1 cellular context compared by ENCODE assay signal in the genomic region with DNA sequence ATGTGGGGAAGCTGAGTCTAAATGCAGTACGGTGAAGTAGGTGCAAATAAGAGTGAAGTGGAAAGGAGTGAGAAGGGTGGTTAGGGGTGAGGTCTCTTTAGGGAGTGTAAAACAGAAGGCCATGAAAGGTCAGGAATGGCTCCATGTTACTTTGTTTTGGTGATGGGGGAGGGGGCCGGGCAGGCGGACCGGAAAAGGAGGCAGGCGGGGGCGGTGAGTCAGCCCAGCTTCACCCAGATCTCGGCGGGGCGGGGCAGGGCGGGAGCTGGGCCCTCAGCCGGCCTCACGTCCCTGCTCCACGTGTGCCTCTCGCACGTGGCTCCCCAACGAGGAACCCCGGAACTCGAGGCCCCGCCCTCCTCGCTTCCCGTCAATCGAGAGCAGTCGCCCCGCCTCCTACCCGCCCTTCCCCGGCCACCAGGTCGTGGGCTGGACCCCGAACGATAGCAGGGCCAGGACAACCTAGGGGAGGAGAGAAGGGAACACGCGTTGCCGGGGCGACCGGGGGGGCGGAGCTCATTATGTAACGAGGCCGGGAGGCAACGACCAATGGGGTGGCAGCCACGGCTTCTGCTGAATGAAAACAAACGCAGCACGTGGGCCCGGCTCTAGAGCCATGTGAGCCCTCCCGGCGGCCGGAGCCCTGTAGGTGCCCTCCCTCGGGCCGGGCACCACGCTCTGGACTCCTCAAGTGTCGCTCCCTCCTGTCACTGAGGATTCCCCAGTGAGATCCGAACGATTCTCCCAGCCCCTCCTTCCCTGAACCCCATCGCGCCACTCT.
A peak's percentile ranks its signal among the peaks of the same experiment; 100 is the strongest.
TF ChIP-seq lines count a peak whose summit lies in the region.

No MANE protein-coding gene starts in this region.

TF ChIP-seq in HepG2, 621 proteins besides CTCF, POLR2A, EP300 and RAD21 (continued from another document and continues in another):
- peak; percentile 97 for TF ChIP-seq ZNF605 (CRISPR knock-in tag; IDR thresholded peaks at IDR 0.05)
- peak; percentile 76 for TF ChIP-seq AGO2 (optimal IDR thresholded peaks at IDR 0.05; ENCODE audit: low read depth, low read length)
- TF ChIP-seq ZNF709 (CRISPR knock-in tag; IDR thresholded peaks at IDR 0.05), result peak; percentile 98
- TF ChIP-seq JUND (CRISPR knock-in tag; IDR thresholded peaks at IDR 0.05), result peak; percentile 96
- TF ChIP-seq, protein P1, sequence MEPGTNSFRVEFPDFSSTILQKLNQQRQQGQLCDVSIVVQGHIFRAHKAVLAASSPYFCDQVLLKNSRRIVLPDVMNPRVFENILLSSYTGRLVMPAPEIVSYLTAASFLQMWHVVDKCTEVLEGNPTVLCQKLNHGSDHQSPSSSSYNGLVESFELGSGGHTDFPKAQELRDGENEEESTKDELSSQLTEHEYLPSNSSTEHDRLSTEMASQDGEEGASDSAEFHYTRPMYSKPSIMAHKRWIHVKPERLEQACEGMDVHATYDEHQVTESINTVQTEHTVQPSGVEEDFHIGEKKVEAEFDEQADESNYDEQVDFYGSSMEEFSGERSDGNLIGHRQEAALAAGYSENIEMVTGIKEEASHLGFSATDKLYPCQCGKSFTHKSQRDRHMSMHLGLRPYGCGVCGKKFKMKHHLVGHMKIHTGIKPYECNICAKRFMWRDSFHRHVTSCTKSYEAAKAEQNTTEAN (CRISPR knock-in tag; conservative IDR thresholded peaks at IDR 0.05), result peak; percentile 95
- no peak for TF ChIP-seq ZNF549 (CRISPR knock-in tag; IDR thresholded peaks at IDR 0.05)
- peak; percentile 99 for TF ChIP-seq ZNF747 (CRISPR knock-in tag; IDR thresholded peaks at IDR 0.05; ENCODE audit: borderline replicate concordance)
- peak; percentile 98 for TF ChIP-seq ZNF781 (CRISPR knock-in tag; IDR thresholded peaks at IDR 0.05; ENCODE audit: borderline replicate concordance, not compliant biosample characterization)
- peak; percentile 97; the same call in 1 of the 2 replicates for TF ChIP-seq ZMAT3 (CRISPR knock-in tag; conservative IDR thresholded peaks at IDR 0.05)
- TF ChIP-seq SMARCC2 (IDR thresholded peaks at IDR 0.05), result no peak
- TF ChIP-seq, protein P2, sequence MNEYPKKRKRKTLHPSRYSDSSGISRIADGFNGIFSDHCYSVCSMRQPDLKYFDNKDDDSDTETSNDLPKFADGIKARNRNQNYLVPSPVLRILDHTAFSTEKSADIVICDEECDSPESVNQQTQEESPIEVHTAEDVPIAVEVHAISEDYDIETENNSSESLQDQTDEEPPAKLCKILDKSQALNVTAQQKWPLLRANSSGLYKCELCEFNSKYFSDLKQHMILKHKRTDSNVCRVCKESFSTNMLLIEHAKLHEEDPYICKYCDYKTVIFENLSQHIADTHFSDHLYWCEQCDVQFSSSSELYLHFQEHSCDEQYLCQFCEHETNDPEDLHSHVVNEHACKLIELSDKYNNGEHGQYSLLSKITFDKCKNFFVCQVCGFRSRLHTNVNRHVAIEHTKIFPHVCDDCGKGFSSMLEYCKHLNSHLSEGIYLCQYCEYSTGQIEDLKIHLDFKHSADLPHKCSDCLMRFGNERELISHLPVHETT (CRISPR knock-in tag; conservative IDR thresholded peaks at IDR 0.05), result peak; percentile 75; the same call in 1 of the 2 replicates
- peak; percentile 79 for TF ChIP-seq RFX5 (IDR thresholded peaks at IDR 0.05; ENCODE audit: low read depth, low read length)
- no peak for TF ChIP-seq RARG (CRISPR knock-in tag; IDR thresholded peaks at IDR 0.05; ENCODE audit: low read depth)
- TF ChIP-seq, protein P3, sequence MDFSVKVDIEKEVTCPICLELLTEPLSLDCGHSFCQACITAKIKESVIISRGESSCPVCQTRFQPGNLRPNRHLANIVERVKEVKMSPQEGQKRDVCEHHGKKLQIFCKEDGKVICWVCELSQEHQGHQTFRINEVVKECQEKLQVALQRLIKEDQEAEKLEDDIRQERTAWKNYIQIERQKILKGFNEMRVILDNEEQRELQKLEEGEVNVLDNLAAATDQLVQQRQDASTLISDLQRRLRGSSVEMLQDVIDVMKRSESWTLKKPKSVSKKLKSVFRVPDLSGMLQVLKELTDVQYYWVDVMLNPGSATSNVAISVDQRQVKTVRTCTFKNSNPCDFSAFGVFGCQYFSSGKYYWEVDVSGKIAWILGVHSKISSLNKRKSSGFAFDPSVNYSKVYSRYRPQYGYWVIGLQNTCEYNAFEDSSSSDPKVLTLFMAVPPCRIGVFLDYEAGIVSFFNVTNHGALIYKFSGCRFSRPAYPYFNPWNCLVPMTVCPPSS (IDR thresholded peaks at IDR 0.05), result no peak
- peak; percentile 90 for TF ChIP-seq ZNF724P (CRISPR knock-in tag; IDR thresholded peaks at IDR 0.05; ENCODE audit: borderline replicate concordance)
- TF ChIP-seq ZNF205 (CRISPR knock-in tag; IDR thresholded peaks at IDR 0.05), result peak; percentile 88; the same call in 1 of the 2 replicates
- TF ChIP-seq, protein P4, sequence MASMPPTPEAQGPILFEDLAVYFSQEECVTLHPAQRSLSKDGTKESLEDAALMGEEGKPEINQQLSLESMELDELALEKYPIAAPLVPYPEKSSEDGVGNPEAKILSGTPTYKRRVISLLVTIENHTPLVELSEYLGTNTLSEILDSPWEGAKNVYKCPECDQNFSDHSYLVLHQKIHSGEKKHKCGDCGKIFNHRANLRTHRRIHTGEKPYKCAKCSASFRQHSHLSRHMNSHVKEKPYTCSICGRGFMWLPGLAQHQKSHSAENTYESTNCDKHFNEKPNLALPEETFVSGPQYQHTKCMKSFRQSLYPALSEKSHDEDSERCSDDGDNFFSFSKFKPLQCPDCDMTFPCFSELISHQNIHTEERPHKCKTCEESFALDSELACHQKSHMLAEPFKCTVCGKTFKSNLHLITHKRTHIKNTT (CRISPR knock-in tag; IDR thresholded peaks at IDR 0.05), result no peak
- TF ChIP-seq, protein P5, sequence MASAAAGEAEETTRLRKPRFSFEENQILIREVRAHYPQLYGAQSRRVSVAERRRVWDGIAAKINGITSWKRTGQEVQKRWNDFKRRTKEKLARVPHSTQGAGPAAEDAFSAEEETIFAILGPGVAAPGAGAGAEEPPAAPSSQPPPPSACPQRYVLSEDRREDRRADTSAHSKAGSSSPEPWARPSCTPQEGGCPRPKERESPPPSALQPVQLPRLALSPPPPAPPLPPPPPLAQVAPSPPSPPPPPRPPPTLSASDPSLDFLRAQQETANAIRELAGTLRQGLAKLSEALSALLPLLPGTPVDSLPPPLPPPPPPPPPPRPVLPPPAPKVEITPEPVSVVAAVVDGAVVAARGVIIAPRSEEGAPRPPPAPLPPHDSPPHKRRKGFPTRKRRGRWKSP (CRISPR knock-in tag; IDR thresholded peaks at IDR 0.05), result peak; percentile 93
- TF ChIP-seq, protein P6, sequence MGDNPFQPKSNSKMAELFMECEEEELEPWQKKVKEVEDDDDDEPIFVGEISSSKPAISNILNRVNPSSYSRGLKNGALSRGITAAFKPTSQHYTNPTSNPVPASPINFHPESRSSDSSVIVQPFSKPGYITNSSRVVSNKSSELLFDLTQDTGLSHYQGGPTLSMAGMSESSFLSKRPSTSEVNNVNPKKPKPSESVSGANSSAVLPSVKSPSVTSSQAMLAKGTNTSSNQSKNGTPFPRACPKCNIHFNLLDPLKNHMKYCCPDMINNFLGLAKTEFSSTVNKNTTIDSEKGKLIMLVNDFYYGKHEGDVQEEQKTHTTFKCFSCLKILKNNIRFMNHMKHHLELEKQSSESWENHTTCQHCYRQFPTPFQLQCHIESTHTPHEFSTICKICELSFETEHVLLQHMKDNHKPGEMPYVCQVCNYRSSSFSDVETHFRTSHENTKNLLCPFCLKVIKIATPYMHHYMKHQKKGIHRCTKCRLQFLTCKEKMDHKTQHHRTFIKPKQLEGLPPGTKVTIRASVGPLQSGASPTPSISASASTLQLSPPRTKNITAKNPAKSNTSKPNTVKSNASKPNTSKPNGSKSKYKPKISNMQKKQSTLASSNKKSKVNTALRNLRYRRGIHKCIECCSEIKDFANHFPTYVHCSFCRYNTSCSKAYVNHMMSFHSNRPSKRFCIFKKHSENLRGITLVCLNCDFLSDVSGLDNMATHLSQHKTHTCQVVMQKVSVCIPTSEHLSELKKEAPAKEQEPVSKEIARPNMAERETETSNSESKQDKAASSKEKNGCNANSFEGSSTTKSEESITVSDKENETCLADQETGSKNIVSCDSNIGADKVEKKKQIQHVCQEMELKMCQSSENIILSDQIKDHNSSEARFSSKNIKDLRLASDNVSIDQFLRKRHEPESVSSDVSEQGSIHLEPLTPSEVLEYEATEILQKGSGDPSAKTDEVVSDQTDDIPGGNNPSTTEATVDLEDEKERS (CRISPR knock-in tag; IDR thresholded peaks at IDR 0.05), result no peak; the same call in 1 of the 2 replicates
- peak; percentile 77; the same call in 1 of the 2 replicates for TF ChIP-seq ZNF232 (CRISPR knock-in tag; IDR thresholded peaks at IDR 0.05; ENCODE audit: borderline replicate concordance)
- TF ChIP-seq, protein P7, sequence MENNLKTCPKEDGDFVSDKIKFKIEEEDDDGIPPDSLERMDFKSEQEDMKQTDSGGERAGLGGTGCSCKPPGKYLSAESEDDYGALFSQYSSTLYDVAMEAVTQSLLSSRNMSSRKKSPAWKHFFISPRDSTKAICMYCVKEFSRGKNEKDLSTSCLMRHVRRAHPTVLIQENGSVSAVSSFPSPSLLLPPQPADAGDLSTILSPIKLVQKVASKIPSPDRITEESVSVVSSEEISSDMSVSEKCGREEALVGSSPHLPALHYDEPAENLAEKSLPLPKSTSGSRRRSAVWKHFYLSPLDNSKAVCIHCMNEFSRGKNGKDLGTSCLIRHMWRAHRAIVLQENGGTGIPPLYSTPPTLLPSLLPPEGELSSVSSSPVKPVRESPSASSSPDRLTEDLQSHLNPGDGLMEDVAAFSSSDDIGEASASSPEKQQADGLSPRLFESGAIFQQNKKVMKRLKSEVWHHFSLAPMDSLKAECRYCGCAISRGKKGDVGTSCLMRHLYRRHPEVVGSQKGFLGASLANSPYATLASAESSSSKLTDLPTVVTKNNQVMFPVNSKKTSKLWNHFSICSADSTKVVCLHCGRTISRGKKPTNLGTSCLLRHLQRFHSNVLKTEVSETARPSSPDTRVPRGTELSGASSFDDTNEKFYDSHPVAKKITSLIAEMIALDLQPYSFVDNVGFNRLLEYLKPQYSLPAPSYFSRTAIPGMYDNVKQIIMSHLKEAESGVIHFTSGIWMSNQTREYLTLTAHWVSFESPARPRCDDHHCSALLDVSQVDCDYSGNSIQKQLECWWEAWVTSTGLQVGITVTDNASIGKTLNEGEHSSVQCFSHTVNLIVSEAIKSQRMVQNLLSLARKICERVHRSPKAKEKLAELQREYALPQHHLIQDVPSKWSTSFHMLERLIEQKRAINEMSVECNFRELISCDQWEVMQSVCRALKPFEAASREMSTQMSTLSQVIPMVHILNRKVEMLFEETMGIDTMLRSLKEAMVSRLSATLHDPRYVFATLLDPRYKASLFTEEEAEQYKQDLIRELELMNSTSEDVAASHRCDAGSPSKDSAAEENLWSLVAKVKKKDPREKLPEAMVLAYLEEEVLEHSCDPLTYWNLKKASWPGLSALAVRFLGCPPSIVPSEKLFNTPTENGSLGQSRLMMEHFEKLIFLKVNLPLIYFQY (CRISPR knock-in tag; IDR thresholded peaks at IDR 0.05; ENCODE audit: borderline replicate concordance), result peak; percentile 85; the same call in 1 of the 2 replicates
- peak; percentile 82; the same call in 1 of the 2 replicates for TF ChIP-seq EEA1 (CRISPR knock-in tag; IDR thresholded peaks at IDR 0.05; ENCODE audit: borderline replicate concordance)
- no peak for TF ChIP-seq FLYWCH1 (CRISPR knock-in tag; IDR thresholded peaks at IDR 0.05)
- TF ChIP-seq ZBTB8A (CRISPR knock-in tag; IDR thresholded peaks at IDR 0.05; ENCODE audit: borderline replicate concordance, low read depth), result peak; percentile 72; the same call in 1 of the 2 replicates
- TF ChIP-seq LCORL (IDR thresholded peaks at IDR 0.05), result peak; percentile 42; the same call in 1 of the 2 replicates
- TF ChIP-seq LCORL (CRISPR knock-in tag; IDR thresholded peaks at IDR 0.05), result peak; percentile 96
- TF ChIP-seq, protein P8, sequence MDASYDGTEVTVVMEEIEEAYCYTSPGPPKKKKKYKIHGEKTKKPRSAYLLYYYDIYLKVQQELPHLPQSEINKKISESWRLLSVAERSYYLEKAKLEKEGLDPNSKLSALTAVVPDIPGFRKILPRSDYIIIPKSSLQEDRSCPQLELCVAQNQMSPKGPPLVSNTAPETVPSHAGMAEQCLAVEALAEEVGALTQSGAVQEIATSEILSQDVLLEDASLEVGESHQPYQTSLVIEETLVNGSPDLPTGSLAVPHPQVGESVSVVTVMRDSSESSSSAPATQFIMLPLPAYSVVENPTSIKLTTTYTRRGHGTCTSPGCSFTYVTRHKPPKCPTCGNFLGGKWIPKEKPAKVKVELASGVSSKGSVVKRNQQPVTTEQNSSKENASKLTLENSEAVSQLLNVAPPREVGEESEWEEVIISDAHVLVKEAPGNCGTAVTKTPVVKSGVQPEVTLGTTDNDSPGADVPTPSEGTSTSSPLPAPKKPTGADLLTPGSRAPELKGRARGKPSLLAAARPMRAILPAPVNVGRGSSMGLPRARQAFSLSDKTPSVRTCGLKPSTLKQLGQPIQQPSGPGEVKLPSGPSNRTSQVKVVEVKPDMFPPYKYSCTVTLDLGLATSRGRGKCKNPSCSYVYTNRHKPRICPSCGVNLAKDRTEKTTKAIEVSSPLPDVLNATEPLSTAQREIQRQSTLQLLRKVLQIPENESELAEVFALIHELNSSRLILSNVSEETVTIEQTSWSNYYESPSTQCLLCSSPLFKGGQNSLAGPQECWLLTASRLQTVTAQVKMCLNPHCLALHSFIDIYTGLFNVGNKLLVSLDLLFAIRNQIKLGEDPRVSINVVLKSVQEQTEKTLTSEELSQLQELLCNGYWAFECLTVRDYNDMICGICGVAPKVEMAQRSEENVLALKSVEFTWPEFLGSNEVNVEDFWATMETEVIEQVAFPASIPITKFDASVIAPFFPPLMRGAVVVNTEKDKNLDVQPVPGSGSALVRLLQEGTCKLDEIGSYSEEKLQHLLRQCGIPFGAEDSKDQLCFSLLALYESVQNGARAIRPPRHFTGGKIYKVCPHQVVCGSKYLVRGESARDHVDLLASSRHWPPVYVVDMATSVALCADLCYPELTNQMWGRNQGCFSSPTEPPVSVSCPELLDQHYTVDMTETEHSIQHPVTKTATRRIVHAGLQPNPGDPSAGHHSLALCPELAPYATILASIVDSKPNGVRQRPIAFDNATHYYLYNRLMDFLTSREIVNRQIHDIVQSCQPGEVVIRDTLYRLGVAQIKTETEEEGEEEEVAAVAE (CRISPR knock-in tag; IDR thresholded peaks at IDR 0.05; ENCODE audit: borderline replicate concordance), result peak; percentile 94
- TF ChIP-seq, protein P9, sequence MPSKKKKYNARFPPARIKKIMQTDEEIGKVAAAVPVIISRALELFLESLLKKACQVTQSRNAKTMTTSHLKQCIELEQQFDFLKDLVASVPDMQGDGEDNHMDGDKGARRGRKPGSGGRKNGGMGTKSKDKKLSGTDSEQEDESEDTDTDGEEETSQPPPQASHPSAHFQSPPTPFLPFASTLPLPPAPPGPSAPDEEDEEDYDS (CRISPR knock-in tag; IDR thresholded peaks at IDR 0.05), result peak; percentile 88
- peak; percentile 84; the same call in 1 of the 2 replicates for TF ChIP-seq HMG20A (CRISPR knock-in tag; IDR thresholded peaks at IDR 0.05; ENCODE audit: borderline replicate concordance)
- TF ChIP-seq NFATC3 (CRISPR knock-in tag; IDR thresholded peaks at IDR 0.05), result peak; percentile 92
- no peak for TF ChIP-seq ZNF569 (CRISPR knock-in tag; IDR thresholded peaks at IDR 0.05; ENCODE audit: borderline replicate concordance)
- peak; percentile 100 for TF ChIP-seq HDAC1 (CRISPR knock-in tag; IDR thresholded peaks at IDR 0.05)
